Comparison of ENCODE assay signal across 16 cellular contexts in genomic region chr20:47788741-47789080, GRCh38. TPM values are rescaled to one million over a fixed set of nuclear protein-coding genes. Genes with fewer than 3 reads are reported as not detected.
DNase-seq lines count a peak whose midpoint lies in the region; ATAC-seq and TF ChIP-seq lines count a peak whose summit lies in the region.
"Had no signal": no experiment of that assay in that cellular context is flagged by ENCODE, and none has a peak within 500 bp of the region (broad histone marks: within the 10 kb centered on the region; RNA-seq: fewer than 3 reads in every experiment).

No MANE protein-coding gene starts in this region.

- no peak overlapping the region for H2AFZ ChIP-seq in PC-9
- H2AFZ ChIP-seq in hepatocyte: no peak overlapping the region

- peaks cover 77% of the 10 kb centered on the region for H3K4me1 Mint-ChIP-seq in nephron progenitor cell

- H3K4me1 ChIP-seq in PC-9 (replicated peaks; ENCODE audit: insufficient read depth) (peaks cover 69% of the 10 kb centered on the region), hepatocyte (ENCODE audit: insufficient read depth) (peaks cover 28% of the 10 kb centered on the region), uterus (peaks cover 0 to 4% of the 10 kb centered on the region in 2 donors)

- H3K9me3 Mint-ChIP-seq in nephron progenitor cell: no peaks in the 10 kb centered on the region
- H3K9me3 Mint-ChIP-seq: CD4-positive, alpha-beta T cell; HFFc6 had no signal

- in situ Hi-C loops in G401 (cut with HindIII; ENCODE audit: low sequenced_read_pairs): no loop called here

- H3K36me3 ChIP-seq in PC-9 (ENCODE audit: low read depth): 0 out of 2 replicates have a peak, but pooled peaks cover 4% of the 10 kb centered on the region
- H3K36me3 ChIP-seq in hepatocyte (replicated peaks; ENCODE audit: insufficient read depth, low read depth): no peaks in the 10 kb centered on the region
- H3K36me3 ChIP-seq in uterus: no peaks in the 10 kb centered on the region
- H3K36me3 ChIP-seq: HAP-1 had no signal

- peak overlapping the region; percentile 39 for H3K4me3 Mint-ChIP-seq in nephron progenitor cell
- H3K4me3 Mint-ChIP-seq: B cell; CD4-positive, alpha-beta T cell; HFFc6 had no signal

- no peak for ATAC-seq in GM18520 (IDR thresholded peaks at IDR 0.05; ENCODE audit: unreplicated experiment)
- ATAC-seq: GM12878 had no signal

- DNase-seq in PC-9 (no peak), hepatocyte (ENCODE audit: low spot score) (no peak), nephron progenitor cell (no peak), uterus (no peak), G401 (ENCODE audit: low spot score) (no peak)
- DNase-seq in activated CD4-positive, alpha-beta T cell treated with anti-CD3 and anti-CD28 coated beads for 1 hour: no peak
- DNase-seq: C1 segment of cervical spinal cord; Calu3; CD4-positive, alpha-beta T cell; DMS 273 treated with DMSO at 0.1 percent for 48 hours; HFFc6 had no signal

- CTCF ChIA-PET in PC-9 (lab: Charles Lee): no interaction called here

- no peaks in the 10 kb centered on the region for H3K9me2 ChIP-seq in PC-9 (ENCODE audit: insufficient read depth)
- H3K9me2 ChIP-seq in hepatocyte (replicated peaks; ENCODE audit: insufficient read depth): no peaks in the 10 kb centered on the region

- H3K4me3 ChIP-seq in PC-9 (no peak overlapping the region), hepatocyte (no peak overlapping the region), uterus (no peak overlapping the region)
- H3K4me3 ChIP-seq: GM12878, HAP-1 had no signal

- H3K4me2 ChIP-seq in PC-9 (peak overlapping the region; percentile 89), hepatocyte (no peak overlapping the region)

- H3K9me3 ChIP-seq in PC-9 (ENCODE audit: insufficient read depth, low read depth) (no peaks in the 10 kb centered on the region), hepatocyte (ENCODE audit: low read depth) (no peaks in the 10 kb centered on the region), uterus (no peaks in the 10 kb centered on the region)
- H3K9me3 ChIP-seq: HAP-1 had no signal

- H3K27ac ChIP-seq in PC-9 (peak overlapping the region; percentile 95), hepatocyte (peak overlapping the region; percentile 18), uterus (peak overlapping the region; percentile 80 to 88)
- H3K27ac ChIP-seq: HL-60 had no signal

- intact Hi-C loops in PC-9 (cut with micrococcal nuclease; ENCODE audit: unreplicated experiment) (loop anchor here (5.0 to 10.0 kb wide), 4 partner anchors 111 to 406 kb away; no protein-coding TSS in a partner anchor), uterus (cut with DNase I; ENCODE audit: low total_unique reads) (loop anchor here (10.0 kb wide), 3 partner anchors 114 to 836 kb away; no protein-coding TSS in a partner anchor)

- TF ChIP-seq CTCF in PC-9 (conservative IDR thresholded peaks at IDR 0.05) (no peak), hepatocyte (IDR thresholded peaks at IDR 0.05; ENCODE audit: poor library complexity) (no peak), nephron progenitor cell (IDR thresholded peaks at IDR 0.05) (no peak), uterus (IDR thresholded peaks at IDR 0.05) (no peak)

- POLR2A ChIA-PET in PC-9 (lab: Charles Lee; ENCODE audit: unreplicated experiment): interaction anchor here (1.0 kb wide), 1 partner anchor 69 kb away, joined by 21 read pairs; no protein-coding TSS in a partner anchor

- H3K36me3 Mint-ChIP-seq in nephron progenitor cell (ENCODE audit: low read depth): no peaks in the 10 kb centered on the region

- H3K27me3 ChIP-seq in PC-9 (ENCODE audit: insufficient read depth, low read depth): no peaks in the 10 kb centered on the region
- no peaks in the 10 kb centered on the region for H3K27me3 ChIP-seq in hepatocyte
- H3K27me3 ChIP-seq in uterus: no peaks in the 10 kb centered on the region

- H3K27ac Mint-ChIP-seq in nephron progenitor cell: peak overlapping the region; percentile 3
- H3K27ac Mint-ChIP-seq: B cell; CD4-positive, alpha-beta T cell; HFFc6 had no signal

- WGBS in hepatocyte (ENCODE audit: low lambda C conversion rate, missing lambda C conversion rate): 81% methylated on average over 10 of the region's 11 CpGs

- BruUV-seq in PC-9 (replicated peaks; lab: Mats Ljungman, UMichigan): no TSS peak

- H4K20me1 ChIP-seq in PC-9 (ENCODE audit: insufficient read depth) (peaks cover 7% of the 10 kb centered on the region; the same call in 1 of the 2 replicates), hepatocyte (ENCODE audit: insufficient read depth, poor library complexity, severe bottlenecking) (peaks cover 5% of the 10 kb centered on the region)

- H3F3A ChIP-seq in PC-9 (ENCODE audit: insufficient read depth, low read depth): peaks cover 67% of the 10 kb centered on the region

- no peak for TF ChIP-seq POLR2A in uterus (IDR thresholded peaks at IDR 0.05)

- H3K79me2 ChIP-seq in PC-9 (ENCODE audit: low read depth) (peaks cover 70% of the 10 kb centered on the region), hepatocyte (peaks cover 4% of the 10 kb centered on the region)

- H3K27me3 Mint-ChIP-seq in nephron progenitor cell (ENCODE audit: low read depth, poor library complexity): peaks cover 6% of the 10 kb centered on the region

RNA-seq across cellular contexts. Expression of gene SULF2, which starts 3.4 kb away (rescaled TPM):
- total RNA-seq in PC-9 (2021) (439 and 495 TPM in 2 replicates), hepatocyte (49.0 and 53.7 TPM in 2 replicates), uterus (100 to 1,000 TPM in 2 of 4 donors, 10 to 100 TPM in 2; 95.9 to 558 (median 213) TPM)
- polyA plus RNA-seq in hepatocyte: 51.6 and 66.6 TPM in 2 replicates
- total RNA-seq in G401 (2014; rRNA removed; shearing (Covaris generic)): 27.9 and 44.8 TPM in 2 replicates

Comparison
In these comparisons a context has a peak if more than half of its experiments do, and no peak if none do; other contexts are left out.
1. H3K27ac ChIP-seq: peak in every context shown above with its lines; median percentile 95 in PC-9; 84 in uterus; 18 in hepatocyte.